In genomic region chr6:35174043-35174434, GRCh38 we compare ENCODE assay signal across 19 cellular contexts. TPM values are rescaled to one million over a fixed set of nuclear protein-coding genes. Genes with fewer than 3 reads are reported as not detected.
"Had no signal": no experiment of that assay in that cellular context is flagged by ENCODE, and none has a peak within 500 bp of the region (broad histone marks: within the 10 kb centered on the region; RNA-seq: fewer than 3 reads in every experiment).

No MANE protein-coding gene starts in this region.

- H3K36me3 ChIP-seq: esophagus muscularis mucosa, pancreas, sigmoid colon, thyroid gland had no signal

- H3K27me3 ChIP-seq: esophagus muscularis mucosa, hepatocyte, pancreas, thyroid gland had no signal

- ATAC-seq: activated naive CD4-positive, alpha-beta T cell treated with anti-CD3 and anti-CD28 coated beads, Interleukin-2, amount 50 U/mL, for 72 hours; activated T-cell treated with anti-CD3 and anti-CD28 coated beads, Interleukin-2, amount 50 U/mL, for 4 hours; pancreas had no signal

- H3K9me3 ChIP-seq: esophagus muscularis mucosa, pancreas, sigmoid colon, thyroid gland had no signal

- H3K9me3 Mint-ChIP-seq: activated T-cell treated with anti-CD3 and anti-CD28 coated beads, Interleukin-2, amount 50 U/mL, for 4 hours had no signal

- H3K79me2 ChIP-seq: hepatocyte had no signal

- H3K36me3 Mint-ChIP-seq: activated naive CD4-positive, alpha-beta T cell treated with anti-CD3 and anti-CD28 coated beads, Interleukin-2, amount 50 U/mL, for 72 hours; mesothelial cell of epicardium; WTC11 had no signal

- H3K4me2 ChIP-seq: hepatocyte had no signal

- H3K27ac Mint-ChIP-seq: activated naive CD4-positive, alpha-beta T cell treated with anti-CD3 and anti-CD28 coated beads, Interleukin-2, amount 50 U/mL, for 72 hours; mesothelial cell of epicardium; T-helper 1 cell treated with Interleukin-12 subunit alpha and Interleukin-12 subunit beta and Interleukin-4 antibody, amounts not matched to agents 30 μg/mL and 1 μg/mL, for 36 hours; WTC11 had no signal

- DNase-seq: activated CD4-positive, alpha-beta T cell treated with anti-CD3 and anti-CD28 coated beads for 4 hours; activated effector memory CD4-positive, alpha-beta T cell treated with Interleukin-2 at 50 U/mL for 16 hours; activated T-cell treated with anti-CD3 and anti-CD28 coated beads, Interleukin-2, amount 50 U/mL, for 4 hours; caudate nucleus; pancreas; sigmoid colon; stimulated activated CD4-positive, alpha-beta T cell treated with anti-CD3 and anti-CD28 coated beads, Interleukin-12 subunit alpha, Interleukin-12 subunit beta, amount 100 ng/mL, for 4 hours; stimulated activated CD4-positive, alpha-beta T cell treated with anti-CD3 and anti-CD28 coated beads, Interleukin-2, amount 100 ng/mL, for 24 hours; thyroid gland had no signal

- H3K4me3 ChIP-seq: esophagus muscularis mucosa, hepatocyte, lung, pancreas, sigmoid colon, thyroid gland had no signal

- H3K4me1 ChIP-seq: esophagus muscularis mucosa, pancreas had no signal

- H3K4me3 Mint-ChIP-seq: activated T-cell treated with anti-CD3 and anti-CD28 coated beads, Interleukin-2, amount 50 U/mL, for 4 hours; mesothelial cell of epicardium; neural crest cell; T-helper 1 cell treated with Interleukin-12 subunit alpha and Interleukin-12 subunit beta and Interleukin-4 antibody, amounts not matched to agents 30 μg/mL and 1 μg/mL, for 36 hours; WTC11 had no signal

- H2AFZ ChIP-seq: hepatocyte had no signal

- H3K27ac ChIP-seq: esophagus muscularis mucosa, hepatocyte, pancreas, sigmoid colon, thyroid gland had no signal

RNA-seq across cellular contexts. Expression of gene TCP11, which starts 32.9 kb away (rescaled TPM):
- total RNA-seq: activated naive CD4-positive, alpha-beta T cell treated with anti-CD3 and anti-CD28 coated beads, Interleukin-2, amount 50 U/mL, for 72 hours; activated T-cell treated with anti-CD3 and anti-CD28 coated beads, Interleukin-2, amount 50 U/mL, for 4 hours; fibroblast of villous mesenchyme; hepatocyte; myocyte; neural crest cell; WTC11 had no signal
- polyA plus RNA-seq: hepatocyte, sigmoid colon had no signal
